In the genomic region with DNA sequence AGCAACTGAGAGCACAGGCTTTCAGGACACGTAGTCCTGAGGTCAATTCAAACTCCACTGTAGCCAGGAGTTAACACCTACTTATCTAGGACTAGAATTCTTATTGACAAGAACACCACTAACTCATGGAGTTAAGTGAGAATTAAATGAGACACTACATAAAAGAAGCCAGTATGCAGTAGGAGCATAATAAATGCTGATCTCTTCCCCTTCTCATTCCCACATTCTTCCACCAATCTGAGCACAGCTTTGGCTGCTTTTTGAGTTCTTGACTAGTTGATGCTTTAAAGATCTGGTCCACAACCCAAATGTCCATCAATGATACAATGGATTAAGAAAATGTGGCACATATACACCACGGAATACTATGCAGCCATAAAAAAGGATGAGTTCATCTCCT, we compare ENCODE assay signal across 31 cellular contexts.
"Had no signal": no experiment of that assay in that cellular context is flagged by ENCODE, and none has a peak within 500 bp of the region (broad histone marks: within the 10 kb centered on the region; RNA-seq: fewer than 3 reads in every experiment).

No MANE protein-coding gene starts in this region.

- H3K9ac ChIP-seq: neural progenitor cell, parathyroid adenoma had no signal

- H3K4me1 ChIP-seq: parathyroid adenoma, psoas muscle, spleen, suprapubic skin, testis, tibial artery, transverse colon, upper lobe of right lung, uterus had no signal

- H2AFZ ChIP-seq: neural progenitor cell, parathyroid adenoma had no signal

- H3K4me3 ChIP-seq: neural progenitor cell, ovary, psoas muscle, skin epidermis, smooth muscle cell, spleen, suprapubic skin, testis, tibial artery, transverse colon, upper lobe of right lung, uterus had no signal

- H3K4me1 Mint-ChIP-seq: nephron; neural progenitor cell; stimulated activated memory B cell treated with anti-CD40 and anti-IgM and Interleukin-4, amounts not matched to agents 10 μg/mL and 1 μg/mL and 100 μg/mL, for 72 hours; stimulated activated naive CD8-positive, alpha-beta T cell treated with anti-CD3 and anti-CD28 coated beads, Interleukin-15, amount 100 ng/mL, for 72 hours had no signal

- H3K36me3 Mint-ChIP-seq: naive thymus-derived CD8-positive, alpha-beta T cell; neural progenitor cell; stimulated activated memory B cell treated with anti-CD40 and anti-IgM and Interleukin-4, amounts not matched to agents 10 μg/mL and 1 μg/mL and 100 μg/mL, for 72 hours; type B pancreatic cell had no signal

- H3K27me3 ChIP-seq: neural progenitor cell, ovary, suprapubic skin, testis, tibial artery, transverse colon, upper lobe of right lung, uterus had no signal

- H3K9me3 ChIP-seq: ovary, psoas muscle, spleen, suprapubic skin, testis, tibial artery, transverse colon, upper lobe of right lung, uterus had no signal

- ATAC-seq: naive thymus-derived CD8-positive, alpha-beta T cell; psoas muscle; right cardiac atrium; sciatic nerve; stimulated activated memory B cell treated with anti-CD40 and anti-IgM and Interleukin-4, amounts not matched to agents 10 μg/mL and 1 μg/mL and 100 μg/mL, for 72 hours; stimulated activated naive CD8-positive, alpha-beta T cell treated with anti-CD3 and anti-CD28 coated beads, Interleukin-15, amount 100 ng/mL, for 72 hours; stimulated activated naive CD8-positive, alpha-beta T cell treated with anti-CD3 and anti-CD28 coated beads, Interleukin-15, Interleukin-2, amounts not matched to agents 100 U/mL and 50 U/mL, for 24 hours; upper lobe of right lung had no signal

- DNase-seq: naive thymus-derived CD8-positive, alpha-beta T cell; occipital lobe; ovary; posterior cingulate gyrus; psoas muscle; right cardiac atrium; spleen; stimulated activated CD4-positive, alpha-beta T cell treated with anti-CD3 and anti-CD28 coated beads, Interleukin-12 subunit alpha, Interleukin-12 subunit beta, amount 100 ng/mL, for 4 hours; stimulated activated CD4-positive, alpha-beta T cell treated with anti-CD3 and anti-CD28 coated beads, Interleukin-1b, Interleukin-23, amount 100 ng/mL, for 48 hours; stimulated activated CD4-positive, alpha-beta T cell treated with anti-CD3 and anti-CD28 coated beads, Interleukin-4, amount 100 ng/mL, for 1 hour; stimulated activated CD4-positive, alpha-beta T cell treated with anti-CD3 and anti-CD28 coated beads, Interleukin-4, amount 100 ng/mL, for 4 hours; stimulated activated CD8-positive, alpha-beta memory T cell treated with anti-CD3 and anti-CD28 coated beads, Interleukin-4, amount 100 ng/mL, for 48 hours; stimulated activated naive CD4-positive, alpha-beta T cell; stimulated activated naive CD8-positive, alpha-beta T cell treated with anti-CD3 and anti-CD28 coated beads, Interleukin-15, amount 100 ng/mL, for 72 hours; stimulated activated naive CD8-positive, alpha-beta T cell treated with anti-CD3 and anti-CD28 coated beads, Interleukin-15, Interleukin-2, amounts not matched to agents 100 U/mL and 50 U/mL, for 24 hours; substantia nigra; testis; tibial artery; transverse colon; upper lobe of right lung; uterus had no signal

- H3K36me3 ChIP-seq: neural progenitor cell, ovary, spleen, suprapubic skin, tibial artery, transverse colon, upper lobe of right lung, uterus had no signal

- H3K4me3 Mint-ChIP-seq: naive thymus-derived CD8-positive, alpha-beta T cell; nephron; neural progenitor cell; stimulated activated memory B cell treated with anti-CD40 and anti-IgM and Interleukin-4, amounts not matched to agents 10 μg/mL and 1 μg/mL and 100 μg/mL, for 72 hours; stimulated activated naive CD8-positive, alpha-beta T cell treated with anti-CD3 and anti-CD28 coated beads, Interleukin-15, amount 100 ng/mL, for 72 hours; type B pancreatic cell had no signal

- H3K27ac Mint-ChIP-seq: naive thymus-derived CD8-positive, alpha-beta T cell; nephron; neural progenitor cell; progenitor cell of endocrine pancreas; stimulated activated memory B cell treated with anti-CD40 and anti-IgM and Interleukin-4, amounts not matched to agents 10 μg/mL and 1 μg/mL and 100 μg/mL, for 72 hours; stimulated activated naive CD8-positive, alpha-beta T cell treated with anti-CD3 and anti-CD28 coated beads, Interleukin-15, amount 100 ng/mL, for 72 hours; type B pancreatic cell had no signal

- H3K4me2 ChIP-seq: neural progenitor cell, smooth muscle cell had no signal

- H3K79me2 ChIP-seq: parathyroid adenoma had no signal

- H3K27ac ChIP-seq: neural progenitor cell, ovary, parathyroid adenoma, psoas muscle, skin epidermis, spleen, suprapubic skin, testis, tibial artery, transverse colon, upper lobe of right lung, uterus had no signal

- H3K9me3 Mint-ChIP-seq: stimulated activated memory B cell treated with anti-CD40 and anti-IgM and Interleukin-4, amounts not matched to agents 10 μg/mL and 1 μg/mL and 100 μg/mL, for 72 hours; stimulated activated naive CD8-positive, alpha-beta T cell treated with anti-CD3 and anti-CD28 coated beads, Interleukin-15, amount 100 ng/mL, for 72 hours; type B pancreatic cell had no signal
